ENCODE assay signal across 1 cellular context in genomic region chr2:102014041-102014345, GRCh38.
TF ChIP-seq lines count a peak whose summit lies in the region.

No MANE protein-coding gene starts in this region.

TF ChIP-seq in GM12878, 131 proteins besides CTCF, POLR2A, EP300 and RAD21:
- TF ChIP-seq ZBED1 (IDR thresholded peaks at IDR 0.05; ENCODE audit: borderline replicate concordance) (no peak), TCF3 (IDR thresholded peaks at IDR 0.05; ENCODE audit: borderline replicate concordance, insufficient read depth, low read depth, low read length) (no peak), YBX1 (IDR thresholded peaks at IDR 0.05) (no peak), CHD1 (IDR thresholded peaks at IDR 0.05; ENCODE audit: low read depth, low read length) (no peak), RELA (IDR thresholded peaks at IDR 0.05; ENCODE audit: borderline replicate concordance, partially characterized antibody) (no peak), IRF4 (IDR thresholded peaks at IDR 0.05; ENCODE audit: low read depth, low read length) (no peak), ASH2L (IDR thresholded peaks at IDR 0.05; ENCODE audit: borderline replicate concordance, low read depth) (no peak), ZBTB4 (CRISPR knock-in tag; IDR thresholded peaks at IDR 0.05) (no peak), PML (IDR thresholded peaks at IDR 0.05; ENCODE audit: low read length) (no peak), MLLT1 (IDR thresholded peaks at IDR 0.05) (no peak), IKZF1 (conservative IDR thresholded peaks at IDR 0.05) (no peak), HDAC2 (IDR thresholded peaks at IDR 0.05) (no peak), MYC (IDR thresholded peaks at IDR 0.05; ENCODE audit: insufficient read depth, insufficient read length, insufficient replicate concordance, low read length, severe bottlenecking) (no peak), TCF7 (IDR thresholded peaks at IDR 0.05; ENCODE audit: borderline replicate concordance) (no peak), SKIL (IDR thresholded peaks at IDR 0.05; ENCODE audit: low read depth, poor library complexity, severe bottlenecking) (no peak), NR2F1 (conservative IDR thresholded peaks at IDR 0.05) (no peak), CREB1 (IDR thresholded peaks at IDR 0.05; ENCODE audit: low read depth) (no peak), SRF (IDR thresholded peaks at IDR 0.05; ENCODE audit: low read depth in 2 of 2, low read length in 2 of 2) (no peak)
